Comparison of ENCODE assay signal across 8 cellular contexts in genomic region chr17:7328840-7329359, GRCh38. TPM values are rescaled to one million over a fixed set of nuclear protein-coding genes. Genes with fewer than 3 reads are reported as not detected.
DNase-seq lines count a peak whose midpoint lies in the region; ATAC-seq and TF ChIP-seq lines count a peak whose summit lies in the region.

Gene NEURL4, minus strand, starts transcription at chr17:7329335. Its CDS starts 23 bp downstream, at chr17:7329312.

- peak within 1 kb of the TSS; percentile 82 for H3K27ac ChIP-seq in CD8-positive, alpha-beta memory T cell (ENCODE audit: low read depth, low read length)
- H3K27ac ChIP-seq in lower lobe of right lung (peak within 1 kb of the TSS; percentile 89), suprapubic skin (peak within 1 kb of the TSS; percentile 86)

- TF ChIP-seq CTCF in LNCaP clone FGC (IDR thresholded peaks at IDR 0.05; ENCODE audit: control insufficient read depth, extremely low read depth, insufficient read depth) (no peak), lower lobe of right lung (IDR thresholded peaks at IDR 0.05) (no peak), suprapubic skin (IDR thresholded peaks at IDR 0.05) (no peak)

- no peaks in the 10 kb centered on the region for H3K27me3 ChIP-seq in CD8-positive, alpha-beta memory T cell (ENCODE audit: insufficient read depth, low read length, poor library complexity, severe bottlenecking)
- H3K27me3 ChIP-seq in lower lobe of right lung (ENCODE audit: low read depth) (no peaks in the 10 kb centered on the region), suprapubic skin (no peaks in the 10 kb centered on the region)

- intact Hi-C loops in lower lobe of right lung (cut with DNase I), result no loop called here

- no peaks in the 10 kb centered on the region for H3K9me3 ChIP-seq in CD8-positive, alpha-beta memory T cell (ENCODE audit: low read length)
- no peaks in the 10 kb centered on the region for H3K9me3 ChIP-seq in lower lobe of right lung
- no peaks in the 10 kb centered on the region for H3K9me3 ChIP-seq in suprapubic skin

- peaks cover 43% of the 10 kb centered on the region for H3K4me1 ChIP-seq in CD8-positive, alpha-beta memory T cell (ENCODE audit: insufficient read depth, low read length)
- H3K4me1 ChIP-seq in lower lobe of right lung (peaks cover 22% of the 10 kb centered on the region), suprapubic skin (peaks cover 26% of the 10 kb centered on the region)

- H3K36me3 ChIP-seq in CD8-positive, alpha-beta memory T cell (ENCODE audit: insufficient read depth, low read length), result peaks cover 1% of the 10 kb centered on the region
- H3K36me3 ChIP-seq in lower lobe of right lung (peaks cover 29% of the 10 kb centered on the region), suprapubic skin (peaks cover 19% of the 10 kb centered on the region)

- CTCF ChIA-PET in CD8-positive, alpha-beta memory T cell (lab: Charles Lee), result interaction anchor here (1.0 to 9.8 kb wide), 9 partner anchors 9 to 359 kb away, joined by 3 to 85 read pairs (median 7); partner anchors contain the start of genes ACAP1, TMEM95 and TP53

- H3K4me1 Mint-ChIP-seq in CD8-positive, alpha-beta memory T cell, result peaks cover 37 to 58% (median 46%) of the 10 kb centered on the region in 3 donors
- H3K4me1 Mint-ChIP-seq in central memory CD8-positive, alpha-beta T cell, result peaks cover 39% of the 10 kb centered on the region

- no peak for TF ChIP-seq EP300 in suprapubic skin (IDR thresholded peaks at IDR 0.05)

- WGBS in suprapubic skin, result under 1% methylated on average over 11 of the region's 47 CpGs

- H3K27me3 Mint-ChIP-seq in CD8-positive, alpha-beta memory T cell, result peaks cover 0 to 2% of the 10 kb centered on the region in 2 donors
- no peaks in the 10 kb centered on the region for H3K27me3 Mint-ChIP-seq in central memory CD8-positive, alpha-beta T cell

- no peak for TF ChIP-seq POLR2A in suprapubic skin (IDR thresholded peaks at IDR 0.05)

- peak in 2 of 5 donors; percentile 35 to 60 for DNase-seq in CD8-positive, alpha-beta memory T cell
- DNase-seq in LNCaP clone FGC (ENCODE audit: low read depth) (no peak), lower lobe of right lung (peak; percentile 64), suprapubic skin (ENCODE audit: low spot score in 2 of 2) (peak in 1 of 2 donors; percentile 64), NCI-H1105 treated with DMSO at 0.1 percent for 48 hours (lab: John Stamatoyannopoulos, UW) (no peak), NOMO-1 treated with DMSO at 0.1 percent for 48 hours (lab: John Stamatoyannopoulos, UW; ENCODE audit: unreplicated experiment) (no peak)
- DNase-seq in central memory CD8-positive, alpha-beta T cell (ENCODE audit: low spot score in 2 of 2), result no peak

- no peaks in the 10 kb centered on the region for H3K9me3 Mint-ChIP-seq in CD8-positive, alpha-beta memory T cell
- H3K9me3 Mint-ChIP-seq in central memory CD8-positive, alpha-beta T cell, result no peaks in the 10 kb centered on the region

- ATAC-seq in GM19455 (IDR thresholded peaks at IDR 0.05; ENCODE audit: unreplicated experiment), result peak; percentile 5
- ATAC-seq in central memory CD8-positive, alpha-beta T cell (replicated peaks; ENCODE audit: extremely low read depth, poor library complexity, severe bottlenecking), result peak; percentile 35
- peak; percentile 6 to 38 for ATAC-seq in lower lobe of right lung

- POLR2A ChIA-PET in CD8-positive, alpha-beta memory T cell (lab: Charles Lee), result interaction anchor here (0.6 to 2.5 kb wide), 11 partner anchors 14 to 359 kb away, joined by 3 to 21 read pairs (median 4); partner anchors contain the start of genes GABARAP, GPS2, KCTD11 and POLR2A

- H3K4me3 ChIP-seq in CD8-positive, alpha-beta memory T cell (ENCODE audit: low read length), result peak within 1 kb of the TSS; percentile 79
- peak within 1 kb of the TSS; percentile 82 for H3K4me3 ChIP-seq in LNCaP clone FGC (ENCODE audit: low read depth, low read length)
- peak within 1 kb of the TSS; percentile 90 for H3K4me3 ChIP-seq in lower lobe of right lung
- H3K4me3 ChIP-seq in suprapubic skin, result peak within 1 kb of the TSS; percentile 71

- H3K27ac Mint-ChIP-seq in CD8-positive, alpha-beta memory T cell, result peak within 1 kb of the TSS; percentile 95 to 99 (median 97)
- peak within 1 kb of the TSS; percentile 95 for H3K27ac Mint-ChIP-seq in central memory CD8-positive, alpha-beta T cell (ENCODE audit: low read depth)

- peaks cover 0 to 38% (median 0%) of the 10 kb centered on the region in 3 donors for H3K36me3 Mint-ChIP-seq in CD8-positive, alpha-beta memory T cell
- H3K36me3 Mint-ChIP-seq in central memory CD8-positive, alpha-beta T cell (ENCODE audit: insufficient read depth), result peaks cover 13% of the 10 kb centered on the region

- peak within 1 kb of the TSS; percentile 91 to 99 (median 97) for H3K4me3 Mint-ChIP-seq in CD8-positive, alpha-beta memory T cell
- peak within 1 kb of the TSS; percentile 93 for H3K4me3 Mint-ChIP-seq in central memory CD8-positive, alpha-beta T cell

RNA-seq across cellular contexts. Expression of gene NEURL4, which starts in this region (rescaled TPM):
- total RNA-seq in CD8-positive, alpha-beta memory T cell, result 10 to 100 TPM; 60.1 to 60.7 TPM
- 2.7 TPM for polyA plus RNA-seq in CD8-positive, alpha-beta memory T cell
- total RNA-seq in lower lobe of right lung (35.2 TPM), suprapubic skin (10 to 100 TPM; 11.7 to 51.3 (median 20.6) TPM)
